27 cellular contexts compared by ENCODE assay signal in genomic region chr1:202796670-202797069, GRCh38. TPM values are rescaled to one million over a fixed set of nuclear protein-coding genes. Genes with fewer than 3 reads are reported as not detected.
"Had no signal": no experiment of that assay in that cellular context is flagged by ENCODE, and none has a peak within 500 bp of the region (broad histone marks: within the 10 kb centered on the region; RNA-seq: fewer than 3 reads in every experiment).

No MANE protein-coding gene starts in this region.

- H3K9me3 ChIP-seq: esophagus squamous epithelium, psoas muscle, spleen, tibial nerve had no signal

- DNase-seq: effector memory CD8-positive, alpha-beta T cell; esophagus squamous epithelium; foreskin fibroblast; kidney; left cardiac atrium; left ventricle myocardium superior; mesenchymal stem cell; midbrain; occipital lobe; psoas muscle; retina; spleen; stimulated activated CD4-positive, alpha-beta T cell treated with anti-CD3 and anti-CD28 coated beads, Interleukin-15, amount 100 ng/mL, for 24 hours; stimulated activated CD4-positive, alpha-beta T cell treated with anti-CD3 and anti-CD28 coated beads, Interleukin-1b, Interleukin-23, amount 100 ng/mL, for 48 hours; stimulated activated CD4-positive, alpha-beta T cell treated with anti-CD3 and anti-CD28 coated beads, Interleukin-4, amount 100 ng/mL, for 24 hours had no signal

- H3K27me3 Mint-ChIP-seq: dendritic cell treated with granulocyte-macrophage colony-stimulating factor and Interleukin-4, amounts not matched to agents 40 ng/mL and 50 ng/mL, for 4 days; effector memory CD8-positive, alpha-beta T cell; stimulated activated memory B cell treated with anti-CD40 and anti-IgM and Interleukin-4, amounts not matched to agents 10 μg/mL and 1 μg/mL and 100 μg/mL, for 72 hours; stimulated activated naive CD8-positive, alpha-beta T cell treated with anti-CD3 and anti-CD28 coated beads, Interleukin-15, Interleukin-2, amounts not matched to agents 100 ng/mL and 50 ng/mL, for 24 hours had no signal

- H3K4me1 ChIP-seq: parathyroid adenoma, psoas muscle had no signal

- ATAC-seq: effector memory CD8-positive, alpha-beta T cell; left cardiac atrium; left ventricle myocardium superior; psoas muscle; sciatic nerve; stimulated activated memory B cell treated with anti-CD40 and anti-IgM and Interleukin-4, amounts not matched to agents 10 μg/mL and 1 μg/mL and 100 μg/mL, for 72 hours had no signal

- H3K27me3 ChIP-seq: esophagus squamous epithelium, spleen, tibial nerve had no signal

- H3K4me3 ChIP-seq: esophagus squamous epithelium, lung, psoas muscle, spleen, tibial nerve had no signal

- H3K9me3 Mint-ChIP-seq: dendritic cell treated with granulocyte-macrophage colony-stimulating factor and Interleukin-4, amounts not matched to agents 40 ng/mL and 50 ng/mL, for 4 days; effector memory CD8-positive, alpha-beta T cell; nephron; stimulated activated memory B cell treated with anti-CD40 and anti-IgM and Interleukin-4, amounts not matched to agents 10 μg/mL and 1 μg/mL and 100 μg/mL, for 72 hours; stimulated activated naive CD8-positive, alpha-beta T cell treated with anti-CD3 and anti-CD28 coated beads, Interleukin-15, Interleukin-2, amounts not matched to agents 100 ng/mL and 50 ng/mL, for 24 hours had no signal

- H3K27ac ChIP-seq: epithelial cell of prostate, esophagus squamous epithelium, parathyroid adenoma, psoas muscle, spleen, tibial nerve had no signal

- H3K4me3 Mint-ChIP-seq: dendritic cell treated with granulocyte-macrophage colony-stimulating factor and Interleukin-4, amounts not matched to agents 40 ng/mL and 50 ng/mL, for 4 days; effector memory CD8-positive, alpha-beta T cell; nephron; stimulated activated memory B cell treated with anti-CD40 and anti-IgM and Interleukin-4, amounts not matched to agents 10 μg/mL and 1 μg/mL and 100 μg/mL, for 72 hours; stimulated activated naive CD8-positive, alpha-beta T cell treated with anti-CD3 and anti-CD28 coated beads, Interleukin-15, Interleukin-2, amounts not matched to agents 100 ng/mL and 50 ng/mL, for 24 hours had no signal

- H3K27ac Mint-ChIP-seq: dendritic cell treated with granulocyte-macrophage colony-stimulating factor and Interleukin-4, amounts not matched to agents 40 ng/mL and 50 ng/mL, for 4 days; nephron; stimulated activated memory B cell treated with anti-CD40 and anti-IgM and Interleukin-4, amounts not matched to agents 10 μg/mL and 1 μg/mL and 100 μg/mL, for 72 hours; stimulated activated naive CD8-positive, alpha-beta T cell treated with anti-CD3 and anti-CD28 coated beads, Interleukin-15, Interleukin-2, amounts not matched to agents 100 ng/mL and 50 ng/mL, for 24 hours had no signal

RNA-seq across cellular contexts. Expression of gene PCAT6, which starts 14.1 kb away (rescaled TPM):
- total RNA-seq: occipital lobe, skeletal muscle tissue, temporal lobe, tibial nerve, urinary bladder had no signal
